ENCODE assay signal across 8 cellular contexts in the genomic region with DNA sequence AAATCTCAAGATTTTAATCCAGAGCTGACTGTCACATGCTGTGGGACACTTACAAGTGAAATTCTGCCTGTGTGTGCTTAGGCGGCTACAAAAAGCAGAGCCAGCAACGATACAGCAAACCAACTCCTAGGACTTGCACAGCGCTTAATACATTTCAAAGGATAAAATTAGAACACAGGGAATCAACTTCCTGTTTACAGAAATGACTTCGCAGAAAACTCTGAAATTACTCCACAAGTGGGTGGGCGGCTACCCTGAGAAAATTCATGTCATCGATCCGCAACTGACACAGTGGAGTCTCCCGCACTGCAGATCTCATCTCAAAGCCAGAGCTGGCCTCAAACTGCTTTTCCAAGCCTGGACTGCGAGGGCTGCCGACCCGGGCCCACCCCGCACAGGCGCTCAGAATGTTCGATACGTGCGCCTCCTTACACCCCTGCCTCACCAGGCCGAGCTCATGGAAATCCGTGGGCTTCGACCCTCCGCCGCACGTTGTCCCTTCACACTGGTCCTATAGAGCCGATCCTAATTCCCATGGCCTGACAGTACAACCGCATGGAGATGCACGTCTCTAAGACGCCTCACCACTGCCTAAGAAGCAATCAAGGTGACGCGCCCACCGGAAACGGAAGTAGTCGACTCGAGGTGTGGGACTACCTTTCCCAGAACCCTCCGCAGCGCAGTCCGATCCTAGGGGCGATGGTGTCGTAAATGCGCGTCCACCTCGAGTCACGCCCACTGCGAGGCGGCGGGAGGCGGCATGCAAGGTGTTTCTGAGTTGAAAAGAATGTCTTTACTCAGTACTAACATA. TPM values are rescaled to one million over a fixed set of nuclear protein-coding genes. Genes with fewer than 3 reads are reported as not detected.
DNase-seq lines count a peak whose midpoint lies in the region; ATAC-seq lines count a peak whose summit lies in the region.

A gene (minus strand): TSS at position 609 of the 811 bp plus-strand sequence. CDS start 5,625 bp downstream, outside the sequence.

- H3K27me3 ChIP-seq in endocrine pancreas (ENCODE audit: control insufficient read depth, insufficient read depth, low read length): no peaks in the 10 kb centered on the region

- peak; percentile 24 for DNase-seq in GF-D8 (lab: John Stamatoyannopoulos, UW)
- peak; percentile 97 for DNase-seq in NCI-H226
- peak; percentile 14 to 45 (median 36) for DNase-seq in activated CD8-positive, alpha-beta memory T cell treated with anti-CD3 and anti-CD28 coated beads for 48 hours (ENCODE audit: low read depth in 2 of 3, low spot score in 2 of 3)
- DNase-seq in lung microvascular endothelial cell (ENCODE audit: low read depth in 2 of 2): peak; percentile 83 to 92
- peak; percentile 54 to 61 for DNase-seq in stimulated activated CD4-positive, alpha-beta T cell treated with anti-CD3 and anti-CD28 coated beads, Interleukin-4, amount 100 ng/mL, for 48 hours (ENCODE audit: low read depth in 2 of 2)
- DNase-seq in DMS153 treated with DMSO at 0.1 percent for 48 hours (lab: John Stamatoyannopoulos, UW; ENCODE audit: unreplicated experiment): no peak

- ATAC-seq in GM18519 (IDR thresholded peaks at IDR 0.05; ENCODE audit: low FRiP score, unreplicated experiment): no peak

- peak within 1 kb of the TSS; percentile 92 for H3K9ac ChIP-seq in endocrine pancreas (ENCODE audit: control insufficient read depth, insufficient read depth, low read length)

- H3K4me1 ChIP-seq in endocrine pancreas (ENCODE audit: control insufficient read depth, insufficient read depth, low read length): peaks cover 10% of the 10 kb centered on the region

- H3K4me3 ChIP-seq in endocrine pancreas (ENCODE audit: control insufficient read depth, insufficient read depth, low read length): peak within 1 kb of the TSS; percentile 73

- H3K36me3 ChIP-seq in endocrine pancreas (ENCODE audit: control insufficient read depth, insufficient read depth, low read length): peaks cover 15% of the 10 kb centered on the region

- peaks cover 7% of the 10 kb centered on the region for H3K9me3 ChIP-seq in endocrine pancreas (ENCODE audit: control insufficient read depth, low read length)

RNA-seq across cellular contexts. Expression of the gene that starts here (rescaled TPM):
- 11.9 and 12.6 TPM in 2 replicates for total RNA-seq in lung microvascular endothelial cell
